ENCODE assay signal across 3 cellular contexts in genomic region chr6:78851156-78851555, GRCh38.
TF ChIP-seq lines count a peak whose summit lies in the region.

No MANE protein-coding gene starts in this region.

TF ChIP-seq in A549, 52 proteins besides CTCF, POLR2A, EP300 and RAD21:
- TF ChIP-seq MAFK (IDR thresholded peaks at IDR 0.05; ENCODE audit: partially characterized antibody): peak; percentile 50
- TF ChIP-seq HOXB13 (CRISPR knock-in tag; IDR thresholded peaks at IDR 0.05; ENCODE audit: low read depth): no peak
- no peak for TF ChIP-seq RARB (CRISPR knock-in tag; IDR thresholded peaks at IDR 0.05)

TF ChIP-seq in IMR-90, 13 proteins besides CTCF, POLR2A, EP300 and RAD21:
- no peak for TF ChIP-seq USF2 (IDR thresholded peaks at IDR 0.05; ENCODE audit: low read depth, low read length)
- no peak for TF ChIP-seq RFX5 (IDR thresholded peaks at IDR 0.05; ENCODE audit: low read depth, low read length)
- no peak for TF ChIP-seq NFE2L2 (IDR thresholded peaks at IDR 0.05; ENCODE audit: low read depth, low read length)
- TF ChIP-seq SMC3 (IDR thresholded peaks at IDR 0.05; ENCODE audit: low read depth, low read length): no peak
- TF ChIP-seq MAFK (IDR thresholded peaks at IDR 0.05; ENCODE audit: low read depth, low read length): peak; percentile 58
TF ChIP-seq in IMR-90: peak in this region for 1.

TF ChIP-seq in K562, 482 proteins besides CTCF, POLR2A, EP300 and RAD21:
- TF ChIP-seq ZNF316 (IDR thresholded peaks at IDR 0.05) (peak; percentile 71), POLR3G (IDR thresholded peaks at IDR 0.05; ENCODE audit: extremely low read depth, insufficient read length, insufficient replicate concordance) (no peak), SUPT5H (IDR thresholded peaks at IDR 0.05) (no peak), COPS2 (conservative IDR thresholded peaks at IDR 0.05) (no peak), FOXA1 (IDR thresholded peaks at IDR 0.05; ENCODE audit: borderline replicate concordance) (no peak), ZNF354B (CRISPR knock-in tag; IDR thresholded peaks at IDR 0.05) (no peak), IRF9 (tag; IDR thresholded peaks at IDR 0.05) (no peak), ZNF274 (IDR thresholded peaks at IDR 0.05; ENCODE audit: borderline replicate concordance, low read depth, low read length) (no peak), ZNF311 (CRISPR knock-in tag; IDR thresholded peaks at IDR 0.05) (no peak), HNRNPLL (IDR thresholded peaks at IDR 0.05; ENCODE audit: low read depth, low read length, poor library complexity, severe bottlenecking) (no peak), CBX1 (IDR thresholded peaks at IDR 0.05; ENCODE audit: low read depth) (no peak), ZNF184 (CRISPR knock-in tag; IDR thresholded peaks at IDR 0.05) (no peak), RFX1 (IDR thresholded peaks at IDR 0.05) (no peak), FOXP4 (CRISPR knock-in tag; IDR thresholded peaks at IDR 0.05; ENCODE audit: borderline replicate concordance) (no peak), C11orf30 (IDR thresholded peaks at IDR 0.05; ENCODE audit: low read depth) (0 out of 2 replicates have a peak, but pooled peaks have one; percentile 28), CAMTA2 (CRISPR knock-in tag; conservative IDR thresholded peaks at IDR 0.05) (no peak), ZBTB11 (CRISPR knock-in tag; IDR thresholded peaks at IDR 0.05) (no peak), THAP12 (CRISPR knock-in tag; IDR thresholded peaks at IDR 0.05) (no peak), SP2 (IDR thresholded peaks at IDR 0.05; ENCODE audit: extremely low read depth, low read depth, low read length, poor library complexity, severe bottlenecking) (no peak), ZMIZ1 (IDR thresholded peaks at IDR 0.05; ENCODE audit: low read depth in 2 of 2, low read length in 2 of 2) (no peak), RNF2 (IDR thresholded peaks at IDR 0.05) (no peak), REST (CRISPR knock-in tag; IDR thresholded peaks at IDR 0.05; ENCODE audit: low read depth) (no peak), CTCFL (IDR thresholded peaks at IDR 0.05; ENCODE audit: borderline replicate concordance, insufficient read depth, low read depth, low read length, poor library complexity, severe bottlenecking) (no peak), FOXP1 (CRISPR knock-in tag; IDR thresholded peaks at IDR 0.05) (no peak), PTTG1 (tag; IDR thresholded peaks at IDR 0.05; ENCODE audit: low read depth) (no peak), ZBED1 (IDR thresholded peaks at IDR 0.05) (no peak), MAFF (IDR thresholded peaks at IDR 0.05; ENCODE audit: low read length) (peak; percentile 27; the same call in 1 of the 2 replicates), TFE3 (CRISPR knock-in tag; IDR thresholded peaks at IDR 0.05) (no peak), STAT5B (CRISPR knock-in tag; IDR thresholded peaks at IDR 0.05) (no peak), MEF2D (tag; conservative IDR thresholded peaks at IDR 0.05; ENCODE audit: low read depth) (no peak), NR2F6 (CRISPR knock-in tag; IDR thresholded peaks at IDR 0.05) (no peak), HDAC3 (IDR thresholded peaks at IDR 0.05; ENCODE audit: borderline replicate concordance, partially characterized antibody) (no peak), ZNF57 (CRISPR knock-in tag; IDR thresholded peaks at IDR 0.05) (no peak), MAFG (tag; conservative IDR thresholded peaks at IDR 0.05) (0 out of 2 replicates have a peak, but pooled peaks have one; percentile 17), E2F4 (CRISPR knock-in tag; IDR thresholded peaks at IDR 0.05; ENCODE audit: low read depth) (no peak)
